14 cellular contexts compared by ENCODE assay signal in the genomic region with DNA sequence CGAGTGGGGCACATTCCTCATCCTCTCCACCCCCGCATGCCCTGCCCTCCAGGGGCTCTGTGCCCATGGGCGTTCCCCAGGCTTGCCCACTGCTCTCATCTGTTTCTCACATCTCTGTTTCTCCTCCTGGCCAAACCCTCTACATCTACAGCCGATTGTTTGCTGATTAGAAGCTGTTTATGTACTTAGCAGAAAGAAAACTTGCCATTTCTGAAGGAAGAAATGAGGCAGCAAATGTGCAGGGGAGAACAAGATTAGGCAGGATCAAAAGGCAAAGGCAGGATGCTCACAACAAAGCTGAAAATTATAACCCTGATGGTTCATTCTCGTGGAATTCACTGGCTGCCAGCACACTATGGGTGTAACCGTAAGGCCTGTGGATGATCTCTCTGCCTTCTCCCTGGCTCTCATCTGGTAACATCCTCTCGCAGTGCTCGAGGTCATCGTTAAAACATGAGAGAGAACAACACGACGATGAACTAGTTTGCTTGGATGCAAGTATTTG.
DNase-seq lines count a peak whose midpoint lies in the region; ATAC-seq, FAIRE-seq and TF ChIP-seq lines count a peak whose summit lies in the region.
"Had no signal": no experiment of that assay in that cellular context is flagged by ENCODE, and none has a peak within 500 bp of the region (broad histone marks: within the 10 kb centered on the region; RNA-seq: fewer than 3 reads in every experiment).

No MANE protein-coding gene starts in this region.

- H3K4me1 Mint-ChIP-seq in HFFc6 (ENCODE audit: low read depth), result peaks cover 90% of the 10 kb centered on the region
- H3K4me1 Mint-ChIP-seq: activated CD4-positive, alpha-beta memory T cell treated with anti-CD3 and anti-CD28 coated beads, Interleukin-2, amount 10 ng/mL, durations not matched to agents 7 days and 5 days; H9 had no signal

- ATAC-seq in A549, result peak; percentile 79 to 81
- ATAC-seq: activated naive CD4-positive, alpha-beta T cell treated with anti-CD3 and anti-CD28 coated beads, Interleukin-2, amount 50 U/mL, for 72 hours had no signal

- POLR2A ChIA-PET in A549 (lab: Yijun Ruan, JAX), result interaction anchor here (0.9 to 1.2 kb wide), 2 partner anchors 28 to 48 kb away, joined by 3 read pairs; no protein-coding TSS in a partner anchor

- no peaks in the 10 kb centered on the region for H3K9me2 ChIP-seq in Karpas-422 (replicated peaks; ENCODE audit: insufficient read depth, low read length)

- peaks cover 41% of the 10 kb centered on the region for H3K36me3 Mint-ChIP-seq in HFFc6 (ENCODE audit: low read depth)

- no peaks in the 10 kb centered on the region for H4K20me1 ChIP-seq in Karpas-422 (ENCODE audit: insufficient read depth, low read depth, low read length)

- peak overlapping the region; percentile 85 for H3K4me3 Mint-ChIP-seq in HFFc6
- H3K4me3 Mint-ChIP-seq: activated CD4-positive, alpha-beta memory T cell treated with anti-CD3 and anti-CD28 coated beads, Interleukin-2, amount 10 ng/mL, durations not matched to agents 7 days and 5 days; H9 had no signal

- TF ChIP-seq CTCF in A549 (IDR thresholded peaks at IDR 0.05) (no peak), HFFc6 (IDR thresholded peaks at IDR 0.05) (no peak), WERI-Rb-1 (IDR thresholded peaks at IDR 0.05; ENCODE audit: low read depth, low read length) (no peak)

- TF ChIP-seq EP300 in A549 (IDR thresholded peaks at IDR 0.05), result peak in 1 of 2 experiments; percentile 45; a peak in 1 of 5 replicates

- 3% methylated on average over 11 of the region's 11 CpGs for WGBS in A549 (ENCODE audit: missing lambda C conversion rate)

- no peaks in the 10 kb centered on the region for H3K79me2 ChIP-seq in Karpas-422 (ENCODE audit: low read length)

- H3K27ac Mint-ChIP-seq in HFFc6, result peak overlapping the region; percentile 98
- H3K27ac Mint-ChIP-seq: activated CD4-positive, alpha-beta memory T cell treated with anti-CD3 and anti-CD28 coated beads, Interleukin-2, amount 10 ng/mL, durations not matched to agents 7 days and 5 days; activated naive CD4-positive, alpha-beta T cell treated with anti-CD3 and anti-CD28 coated beads, Interleukin-2, amount 50 U/mL, for 72 hours; H9 had no signal

- H3K4me2 ChIP-seq in A549, result peak overlapping the region; percentile 88
- no peak overlapping the region for H3K4me2 ChIP-seq in Karpas-422 (ENCODE audit: low read depth, low read length, poor library complexity, severe bottlenecking)

- H3K27ac ChIP-seq in A549 (peak overlapping the region; percentile 79 to 87), WERI-Rb-1 (no peak overlapping the region), Karpas-422 (ENCODE audit: low read length) (no peak overlapping the region)

- H3K4me3 ChIP-seq in A549 (peak overlapping the region; percentile 21; the same call in 2 of the 3 replicates), adipocyte (ENCODE audit: low read length) (peak overlapping the region; percentile 28), WERI-Rb-1 (ENCODE audit: low read depth, low read length) (no peak overlapping the region), Karpas-422 (ENCODE audit: low read length) (no peak overlapping the region)

- TF ChIP-seq RAD21 in A549 (conservative IDR thresholded peaks at IDR 0.05 in 1 of 2, IDR thresholded peaks at IDR 0.05 in 1 of 2), result 0 out of 5 replicates have a peak, but pooled peaks of 1 of the 2 experiments have one; percentile 4

- peaks cover 29% of the 10 kb centered on the region for H3K4me1 ChIP-seq in A549
- peaks cover 17% of the 10 kb centered on the region for H3K4me1 ChIP-seq in adipocyte (ENCODE audit: control insufficient read depth, insufficient read depth, low read length)
- peaks cover 5% of the 10 kb centered on the region; the same call in 1 of the 2 replicates for H3K4me1 ChIP-seq in Karpas-422 (ENCODE audit: low read length)
- H3K4me1 ChIP-seq: BE2C had no signal

- H3K9me3 Mint-ChIP-seq in HFFc6, result peaks cover 13% of the 10 kb centered on the region
- H3K9me3 Mint-ChIP-seq: activated CD4-positive, alpha-beta memory T cell treated with anti-CD3 and anti-CD28 coated beads, Interleukin-2, amount 10 ng/mL, durations not matched to agents 7 days and 5 days; activated naive CD4-positive, alpha-beta T cell treated with anti-CD3 and anti-CD28 coated beads, Interleukin-2, amount 50 U/mL, for 72 hours; H9 had no signal

- H3K27me3 Mint-ChIP-seq in HFFc6 (ENCODE audit: insufficient read depth), result peaks cover 15% of the 10 kb centered on the region; the same call in 1 of the 2 replicates

- no peak for TF ChIP-seq POLR2A in A549 (IDR thresholded peaks at IDR 0.05; ENCODE audit: low read length)

- H3K9ac ChIP-seq in adipocyte (ENCODE audit: low read length) (peak overlapping the region; percentile 60), Karpas-422 (ENCODE audit: low read length) (no peak overlapping the region)

- DNase-seq in A549 (ENCODE audit: low read depth in 1 of 2, low spot score in 1 of 2) (peak; percentile 73 to 79), HFFc6 (peak; percentile 93), adipocyte (ENCODE audit: low read depth) (peak; percentile 78), hepatic stellate cell (ENCODE audit: low spot score) (peak; percentile 53), GF-D8 (lab: John Stamatoyannopoulos, UW) (no peak), WERI-Rb-1 (no peak), Karpas-422 (no peak)
- DNase-seq in effector CD8-positive, alpha-beta T cell (lab: John Stamatoyannopoulos, UW), result no peak
- DNase-seq: activated CD4-positive, alpha-beta memory T cell treated with anti-CD3 and anti-CD28 coated beads, Interleukin-2, amount 10 ng/mL, durations not matched to agents 7 days and 5 days; BE2C; GDM1; H9; NCI-H524 had no signal

- CTCF ChIA-PET in A549 (lab: Yijun Ruan, JAX), result interaction anchor here (0.8 to 1.9 kb wide), 4 partner anchors 10 to 774 kb away, joined by 3 to 6 read pairs (median 4); a partner anchor contains a TSS

- FAIRE-seq in A549 (lab: Jason Lieb, UNC), result peak; percentile 59

- H3K27me3 ChIP-seq in adipocyte (replicated peaks; ENCODE audit: control insufficient read depth, insufficient read depth, low read length), result no peaks in the 10 kb centered on the region
- H3K27me3 ChIP-seq in WERI-Rb-1 (ENCODE audit: insufficient read depth, low read depth, severe bottlenecking), result no peaks in the 10 kb centered on the region
- H3K27me3 ChIP-seq in Karpas-422 (ENCODE audit: low read length), result no peaks in the 10 kb centered on the region
- H3K27me3 ChIP-seq: BE2C had no signal

- H3K9me3 ChIP-seq in A549, result no peaks in the 10 kb centered on the region
- H3K9me3 ChIP-seq in adipocyte (ENCODE audit: control insufficient read depth, low read length), result no peaks in the 10 kb centered on the region
- no peaks in the 10 kb centered on the region for H3K9me3 ChIP-seq in WERI-Rb-1 (ENCODE audit: severe bottlenecking)
- H3K9me3 ChIP-seq in Karpas-422 (ENCODE audit: low read length), result no peaks in the 10 kb centered on the region
- H3K9me3 ChIP-seq: BE2C had no signal

- H3K36me3 ChIP-seq in adipocyte (ENCODE audit: control insufficient read depth, insufficient read depth, low read length, severe bottlenecking) (no peaks in the 10 kb centered on the region), WERI-Rb-1 (no peaks in the 10 kb centered on the region), Karpas-422 (ENCODE audit: insufficient read depth, low read length) (no peaks in the 10 kb centered on the region)
- H3K36me3 ChIP-seq: BE2C had no signal

- no peak overlapping the region for H2AFZ ChIP-seq in Karpas-422 (ENCODE audit: low read length)

TF ChIP-seq in A549, 52 proteins besides CTCF, POLR2A, EP300 and RAD21 (continues in another document):
- TF ChIP-seq, protein P1, sequence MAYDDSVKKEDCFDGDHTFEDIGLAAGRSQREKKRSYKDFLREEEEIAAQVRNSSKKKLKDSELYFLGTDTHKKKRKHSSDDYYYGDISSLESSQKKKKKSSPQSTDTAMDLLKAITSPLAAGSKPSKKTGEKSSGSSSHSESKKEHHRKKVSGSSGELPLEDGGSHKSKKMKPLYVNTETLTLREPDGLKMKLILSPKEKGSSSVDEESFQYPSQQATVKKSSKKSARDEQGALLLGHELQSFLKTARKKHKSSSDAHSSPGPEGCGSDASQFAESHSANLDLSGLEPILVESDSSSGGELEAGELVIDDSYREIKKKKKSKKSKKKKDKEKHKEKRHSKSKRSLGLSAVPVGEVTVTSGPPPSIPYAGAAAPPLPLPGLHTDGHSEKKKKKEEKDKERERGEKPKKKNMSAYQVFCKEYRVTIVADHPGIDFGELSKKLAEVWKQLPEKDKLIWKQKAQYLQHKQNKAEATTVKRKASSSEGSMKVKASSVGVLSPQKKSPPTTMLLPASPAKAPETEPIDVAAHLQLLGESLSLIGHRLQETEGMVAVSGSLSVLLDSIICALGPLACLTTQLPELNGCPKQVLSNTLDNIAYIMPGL (CRISPR knock-in tag; IDR thresholded peaks at IDR 0.05; ENCODE audit: borderline replicate concordance), result no peak
- TF ChIP-seq RFX5 (IDR thresholded peaks at IDR 0.05) (no peak), SREBF2 (IDR thresholded peaks at IDR 0.05) (no peak), FOSB (CRISPR knock-in tag; IDR thresholded peaks at IDR 0.05) (no peak), MAFK (IDR thresholded peaks at IDR 0.05; ENCODE audit: partially characterized antibody) (no peak), TP53 (CRISPR knock-in tag; IDR thresholded peaks at IDR 0.05) (peak; percentile 72; the same call in 1 of the 2 replicates), JUN (IDR thresholded peaks at IDR 0.05) (peak in 1 of 2 experiments; percentile 43; a peak in 1 of 5 replicates), CBX2 (IDR thresholded peaks at IDR 0.05; ENCODE audit: borderline replicate concordance, low read depth) (no peak), ZNF302 (CRISPR knock-in tag; IDR thresholded peaks at IDR 0.05) (no peak), EHMT2 (IDR thresholded peaks at IDR 0.05; ENCODE audit: low read depth) (no peak), KDM5A (IDR thresholded peaks at IDR 0.05) (no peak), HOXA7 (CRISPR knock-in tag; IDR thresholded peaks at IDR 0.05) (no peak), JUNB (IDR thresholded peaks at IDR 0.05) (peak; percentile 31; the same call in 1 of the 2 replicates), RCOR1 (IDR thresholded peaks at IDR 0.05; ENCODE audit: low read depth, low read length) (no peak), GATA3 (IDR thresholded peaks at IDR 0.05; ENCODE audit: borderline replicate concordance) (peak; percentile 75; the same call in 1 of the 2 replicates)
- TF ChIP-seq, protein P2, sequence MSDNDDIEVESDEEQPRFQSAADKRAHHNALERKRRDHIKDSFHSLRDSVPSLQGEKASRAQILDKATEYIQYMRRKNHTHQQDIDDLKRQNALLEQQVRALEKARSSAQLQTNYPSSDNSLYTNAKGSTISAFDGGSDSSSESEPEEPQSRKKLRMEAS (IDR thresholded peaks at IDR 0.05), result peak; percentile 75
- TF ChIP-seq, protein P3, sequence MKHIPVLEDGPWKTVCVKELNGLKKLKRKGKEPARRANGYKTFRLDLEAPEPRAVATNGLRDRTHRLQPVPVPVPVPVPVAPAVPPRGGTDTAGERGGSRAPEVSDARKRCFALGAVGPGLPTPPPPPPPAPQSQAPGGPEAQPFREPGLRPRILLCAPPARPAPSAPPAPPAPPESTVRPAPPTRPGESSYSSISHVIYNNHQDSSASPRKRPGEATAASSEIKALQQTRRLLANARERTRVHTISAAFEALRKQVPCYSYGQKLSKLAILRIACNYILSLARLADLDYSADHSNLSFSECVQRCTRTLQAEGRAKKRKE (CRISPR knock-in tag; IDR thresholded peaks at IDR 0.05; ENCODE audit: low read depth), result no peak

Comparison
In these comparisons a context has a peak if more than half of its experiments do, and no peak if none do; other contexts are left out.
1. DNase-seq: peak in A549 (2 of 2), HFFc6 (single experiment), adipocyte (single experiment) and hepatic stellate cell (single experiment); none in GF-D8 (single experiment), effector CD8-positive, alpha-beta T cell (single experiment), WERI-Rb-1 (single experiment) and Karpas-422 (single experiment).
2. H3K27ac ChIP-seq: peak in A549 (2 of 2); none in WERI-Rb-1 (single experiment) and Karpas-422 (single experiment).
3. H3K4me3 ChIP-seq: peak in A549 (single experiment) and adipocyte (single experiment); none in WERI-Rb-1 (single experiment) and Karpas-422 (single experiment).